8 cellular contexts compared by ENCODE assay signal in genomic region chr9:128689293-128689770, GRCh38. TPM values are rescaled to one million over a fixed set of nuclear protein-coding genes. Genes with fewer than 3 reads are reported as not detected.
A peak's percentile ranks its signal among the peaks of the same experiment; 100 is the strongest.
DNase-seq lines count a peak whose midpoint lies in the region; ATAC-seq, FAIRE-seq and TF ChIP-seq lines count a peak whose summit lies in the region.

No MANE protein-coding gene starts in this region.

- H3K27ac ChIP-seq in A549 (peak overlapping the region; percentile 97 to 100), neuronal stem cell (replicated peaks; ENCODE audit: low read length) (peak overlapping the region; percentile 91)

- H3K4me3 Mint-ChIP-seq in activated CD4-positive, alpha-beta memory T cell treated with anti-CD3 and anti-CD28 coated beads for 36 hours = peak overlapping the region; percentile 48

- no peak overlapping the region for H2BK12ac ChIP-seq in neuronal stem cell (ENCODE audit: low read length)

- H4K91ac ChIP-seq in neuronal stem cell (ENCODE audit: low read depth, low read length, poor library complexity) = no peak overlapping the region

- H3K9ac ChIP-seq in neuronal stem cell (ENCODE audit: low read depth, low read length, poor library complexity) = peak overlapping the region; percentile 94

- TF ChIP-seq CTCF in A549 (IDR thresholded peaks at IDR 0.05) (no peak), fibroblast of villous mesenchyme (IDR thresholded peaks at IDR 0.05; ENCODE audit: insufficient read depth, low read depth, low read length) (no peak)

- no peak for TF ChIP-seq RAD21 in A549 (conservative IDR thresholded peaks at IDR 0.05 in 1 of 2, IDR thresholded peaks at IDR 0.05 in 1 of 2)

- CTCF ChIA-PET in A549 (lab: Yijun Ruan, JAX) = interaction anchor here (1.5 to 4.6 kb wide), 4 partner anchors 11 to 55 kb away, joined by 3 to 33 read pairs (median 18); partner anchors contain the start of gene PKN3
- CTCF ChIA-PET in activated CD4-positive, alpha-beta memory T cell treated with anti-CD3 and anti-CD28 coated beads for 36 hours (lab: Charles Lee) = interaction anchor here (2.6 kb wide), 1 partner anchor 11 kb away, joined by 6 read pairs; no protein-coding TSS in a partner anchor

- no peaks in the 10 kb centered on the region for H3K9me3 Mint-ChIP-seq in activated CD4-positive, alpha-beta memory T cell treated with anti-CD3 and anti-CD28 coated beads for 36 hours

- H3K36me3 Mint-ChIP-seq in activated CD4-positive, alpha-beta memory T cell treated with anti-CD3 and anti-CD28 coated beads for 36 hours = peaks cover 33% of the 10 kb centered on the region

- no peak overlapping the region for H3K14ac ChIP-seq in neuronal stem cell (ENCODE audit: low read length)

- POLR2A ChIA-PET in A549 (lab: Yijun Ruan, JAX) = interaction anchor here (0.6 to 2.5 kb wide), 7 partner anchors 11 to 137 kb away, joined by 3 to 13 read pairs (median 4); partner anchors contain the start of genes DYNC2I2, PKN3, SPTAN1 and ZDHHC12
- POLR2A ChIA-PET in activated CD4-positive, alpha-beta memory T cell treated with anti-CD3 and anti-CD28 coated beads for 36 hours (lab: Charles Lee) = interaction anchor here (0.6 to 2.2 kb wide), 8 partner anchors 8 to 129 kb away, joined by 3 to 9 read pairs (median 4); partner anchors contain the start of genes ENDOG and PKN3

- H3K27ac Mint-ChIP-seq in activated CD4-positive, alpha-beta memory T cell treated with anti-CD3 and anti-CD28 coated beads for 36 hours = peak overlapping the region; percentile 66

- DNase-seq in A549 (ENCODE audit: low read depth in 1 of 2, low spot score in 1 of 2) = peak; percentile 31 to 70
- peak; percentile 63 for DNase-seq in activated CD4-positive, alpha-beta memory T cell treated with anti-CD3 and anti-CD28 coated beads for 36 hours
- DNase-seq in fibroblast of villous mesenchyme (ENCODE audit: low read depth) = no peak
- no peak for DNase-seq in neuronal stem cell (ENCODE audit: low spot score)
- DNase-seq in GF-D8 (lab: John Stamatoyannopoulos, UW) = no peak
- DNase-seq in MV-4-11 (lab: John Stamatoyannopoulos, UW) = no peak

- H3K4me3 ChIP-seq in A549 (peak overlapping the region; percentile 100), fibroblast of villous mesenchyme (ENCODE audit: low read depth, low read length) (peak overlapping the region; percentile 65), neuronal stem cell (ENCODE audit: low read length in 2 of 2) (peak overlapping the region; percentile 89 to 99)

- no peak overlapping the region for H2BK120ac ChIP-seq in neuronal stem cell (ENCODE audit: low read depth, low read length)

- no peak for TF ChIP-seq EP300 in A549 (IDR thresholded peaks at IDR 0.05)

- peaks cover 11 to 43% of the 10 kb centered on the region in 2 donors for H3K36me3 ChIP-seq in neuronal stem cell (replicated peaks in 1 of 2; ENCODE audit: control insufficient read depth in 2 of 2, insufficient read depth in 2 of 2, low read length in 2 of 2)

- 0 out of 2 replicates have a peak, but pooled peaks have one; percentile 7 for TF ChIP-seq POLR2A in A549 (IDR thresholded peaks at IDR 0.05; ENCODE audit: low read length)

- H3K4me1 ChIP-seq in A549 (peaks cover 50% of the 10 kb centered on the region), neuronal stem cell (ENCODE audit: control insufficient read depth in 2 of 2, insufficient read depth in 1 of 2, low read depth in 1 of 2, low read length in 2 of 2) (peaks cover 15 to 29% of the 10 kb centered on the region in 2 donors)

- no peak overlapping the region for H4K8ac ChIP-seq in neuronal stem cell (ENCODE audit: low read depth, low read length)

- intact Hi-C loops in activated CD4-positive, alpha-beta memory T cell treated with anti-CD3 and anti-CD28 coated beads for 36 hours (cut with micrococcal nuclease) = loop anchor here (1.0 to 5.0 kb wide), 3 partner anchors 35 to 258 kb away; partner anchors contain the start of genes DOLK, NUP188, SPTAN1 and ZDHHC12

- peak overlapping the region; percentile 91 for H3K18ac ChIP-seq in neuronal stem cell (ENCODE audit: low read length)

- H3K9me3 ChIP-seq in A549 (no peaks in the 10 kb centered on the region), neuronal stem cell (replicated peaks in 1 of 2; ENCODE audit: control insufficient read depth in 2 of 2, insufficient read depth in 1 of 2, low read depth in 1 of 2, low read length in 2 of 2) (no peaks in the 10 kb centered on the region)

- H3K4me1 Mint-ChIP-seq in activated CD4-positive, alpha-beta memory T cell treated with anti-CD3 and anti-CD28 coated beads for 36 hours (ENCODE audit: low read depth) = peaks cover 56% of the 10 kb centered on the region

- no peaks in the 10 kb centered on the region for H3K27me3 ChIP-seq in neuronal stem cell (ENCODE audit: control insufficient read depth in 3 of 3, insufficient read depth in 3 of 3, low read depth in 1 of 3, low read length in 3 of 3)

- H2BK15ac ChIP-seq in neuronal stem cell (ENCODE audit: low read length) = no peak overlapping the region

- H2BK5ac ChIP-seq in neuronal stem cell (ENCODE audit: low read length) = peak overlapping the region; percentile 15

- H2AK5ac ChIP-seq in neuronal stem cell (ENCODE audit: low read depth, low read length) = peak overlapping the region; percentile 74

- H3K79me1 ChIP-seq in neuronal stem cell (ENCODE audit: low read depth, low read length) = peaks cover 2% of the 10 kb centered on the region

- H3K4ac ChIP-seq in neuronal stem cell (ENCODE audit: low read length) = no peak overlapping the region

- peak overlapping the region; percentile 98 for H3K23ac ChIP-seq in neuronal stem cell (ENCODE audit: low read depth, low read length, poor library complexity)

- H3K27me3 Mint-ChIP-seq in activated CD4-positive, alpha-beta memory T cell treated with anti-CD3 and anti-CD28 coated beads for 36 hours = no peaks in the 10 kb centered on the region

- peak; percentile 6 to 57 for ATAC-seq in A549
- peak; percentile 3 for ATAC-seq in GM19328 (IDR thresholded peaks at IDR 0.05; ENCODE audit: unreplicated experiment)
- peak; percentile 13 for ATAC-seq in HG03571 (IDR thresholded peaks at IDR 0.05; ENCODE audit: unreplicated experiment)

- H2AFZ ChIP-seq in neuronal stem cell (ENCODE audit: low read length) = peak overlapping the region; percentile 62

- no CpG with 5 or more reads among the region's 78 CpGs for WGBS in A549 (ENCODE audit: missing lambda C conversion rate)
- WGBS in neuronal stem cell (ENCODE audit: extremely low coverage in 2 of 2, insufficient read length in 2 of 2, insufficient replicate concordance in 1 of 2), 2 donors = no CpG with 5 or more reads among the region's 78 CpGs

- no peak overlapping the region for H3K4me2 ChIP-seq in A549
- H3K4me2 ChIP-seq in neuronal stem cell (ENCODE audit: insufficient read depth, low read length, poor library complexity, severe bottlenecking) = no peak overlapping the region

- no peak for FAIRE-seq in A549 (lab: Jason Lieb, UNC)

TF ChIP-seq in A549, 52 proteins besides CTCF, POLR2A, EP300 and RAD21 (continues in another document):
- TF ChIP-seq JUN (IDR thresholded peaks at IDR 0.05) (peak in 1 of 2 experiments; percentile 94; a peak in 4 of 5 replicates), MYC (IDR thresholded peaks at IDR 0.05; ENCODE audit: borderline replicate concordance, low read length) (no peak)

RNA-seq across cellular contexts. Expression of gene SET, which starts 0.3 kb away (rescaled TPM):
- polyA plus RNA-seq in A549 (2011; rRNA removed) (293 and 518 TPM in 2 replicates), A549 (2017; fragmentation: RNase III; extraction: RNeasy Plus Mini Kit Qiagen cat#74134 plus additional on column Dnase treatment) (538 to 546 TPM (median 544 TPM) in 3 replicates)
- polyA plus RNA-seq in A549 (2012; cell fraction: cytosol; rRNA removed) = 78.7 and 85.2 TPM in 2 replicates
- 34.6 and 48.0 TPM in 2 replicates for polyA plus RNA-seq in A549 (2012; cell fraction: nucleus; rRNA removed)
- polyA minus RNA-seq in A549 (2011; rRNA and poly(A)+ RNA removed) = 108 TPM in 2 replicates
- 100 to 1,000 TPM; 578 to 592 TPM for total RNA-seq in activated CD4-positive, alpha-beta memory T cell treated with anti-CD3 and anti-CD28 coated beads for 36 hours
- 378 and 491 TPM in 2 replicates for total RNA-seq in fibroblast of villous mesenchyme
- 683 TPM for polyA plus RNA-seq in neuronal stem cell (2013, experiment 1 of 2)
- polyA plus RNA-seq in neuronal stem cell (2013, experiment 2 of 2) = 718 TPM

RNA-seq across cellular contexts. Expression of gene PKN3, which starts 13.0 kb away (rescaled TPM):
- polyA plus RNA-seq in A549 (2011; rRNA removed) = 7.6 and 9.0 TPM in 2 replicates
- polyA plus RNA-seq in A549 (2012; cell fraction: cytosol; rRNA removed) = 22.0 and 24.5 TPM in 2 replicates
- 81.5 and 93.7 TPM in 2 replicates for polyA plus RNA-seq in A549 (2012; cell fraction: nucleus; rRNA removed)
- polyA plus RNA-seq in A549 (2017; fragmentation: RNase III; extraction: RNeasy Plus Mini Kit Qiagen cat#74134 plus additional on column Dnase treatment) = 14.1 to 16.7 TPM (median 16.3 TPM) in 3 replicates
- polyA minus RNA-seq in A549 (2011; rRNA and poly(A)+ RNA removed) = 6.4 and 12.6 TPM in 2 replicates
- total RNA-seq in activated CD4-positive, alpha-beta memory T cell treated with anti-CD3 and anti-CD28 coated beads for 36 hours = 10 to 100 TPM; 10.4 to 11.4 TPM
- 2.6 and 3.5 TPM in 2 replicates for total RNA-seq in fibroblast of villous mesenchyme
- polyA plus RNA-seq in neuronal stem cell (2013, experiment 1 of 2) = 10.5 TPM
- polyA plus RNA-seq in neuronal stem cell (2013, experiment 2 of 2) = 10.2 TPM

RNA-seq across cellular contexts. Expression of gene DYNC2I2, which starts 32.7 kb away (rescaled TPM):
- 57.3 and 62.8 TPM in 2 replicates for polyA plus RNA-seq in A549 (2011; rRNA removed)
- polyA plus RNA-seq in A549 (2012; cell fraction: cytosol; rRNA removed) = 184 and 236 TPM in 2 replicates
- 313 and 398 TPM in 2 replicates for polyA plus RNA-seq in A549 (2012; cell fraction: nucleus; rRNA removed)
- polyA plus RNA-seq in A549 (2017; fragmentation: RNase III; extraction: RNeasy Plus Mini Kit Qiagen cat#74134 plus additional on column Dnase treatment) = 113 to 117 TPM (median 114 TPM) in 3 replicates
- 47.5 and 81.7 TPM in 2 replicates for polyA minus RNA-seq in A549 (2011; rRNA and poly(A)+ RNA removed)
- 10 to 100 TPM; 44.9 to 45.2 TPM for total RNA-seq in activated CD4-positive, alpha-beta memory T cell treated with anti-CD3 and anti-CD28 coated beads for 36 hours
- 52.2 and 59.9 TPM in 2 replicates for total RNA-seq in fibroblast of villous mesenchyme
- polyA plus RNA-seq in neuronal stem cell (2013, experiment 1 of 2) = 41.3 TPM
- polyA plus RNA-seq in neuronal stem cell (2013, experiment 2 of 2) = 40.8 TPM

RNA-seq across cellular contexts. Expression of gene ZDHHC12, which starts 34.6 kb away (rescaled TPM):
- 37.6 and 55.5 TPM in 2 replicates for polyA plus RNA-seq in A549 (2011; rRNA removed)
- 133 and 189 TPM in 2 replicates for polyA plus RNA-seq in A549 (2012; cell fraction: cytosol; rRNA removed)
- 101 and 188 TPM in 2 replicates for polyA plus RNA-seq in A549 (2012; cell fraction: nucleus; rRNA removed)
- 66.2 to 77.5 TPM (median 75.7 TPM) in 3 replicates for polyA plus RNA-seq in A549 (2017; fragmentation: RNase III; extraction: RNeasy Plus Mini Kit Qiagen cat#74134 plus additional on column Dnase treatment)
- 11.5 and 16.4 TPM in 2 replicates for polyA minus RNA-seq in A549 (2011; rRNA and poly(A)+ RNA removed)
- total RNA-seq in activated CD4-positive, alpha-beta memory T cell treated with anti-CD3 and anti-CD28 coated beads for 36 hours = 10 to 100 TPM; 65.8 to 68.7 TPM
- total RNA-seq in fibroblast of villous mesenchyme = 30.7 and 40.6 TPM in 2 replicates
- 27.7 TPM for polyA plus RNA-seq in neuronal stem cell (2013, experiment 1 of 2)
- polyA plus RNA-seq in neuronal stem cell (2013, experiment 2 of 2) = 27.9 TPM

Comparison
In these comparisons a context has a peak if more than half of its experiments do, and no peak if none do; other contexts are left out.
1. DNase-seq: peak in A549 (2 of 2) and activated CD4-positive, alpha-beta memory T cell treated with anti-CD3 and anti-CD28 coated beads for 36 hours (single experiment); none in fibroblast of villous mesenchyme (single experiment), neuronal stem cell (single experiment), GF-D8 (single experiment) and MV-4-11 (single experiment).
2. Peak in every context shown above with its lines, with median percentiles within 50 percentile points of each other: ATAC-seq and H3K4me3 ChIP-seq.